In the genomic region with DNA sequence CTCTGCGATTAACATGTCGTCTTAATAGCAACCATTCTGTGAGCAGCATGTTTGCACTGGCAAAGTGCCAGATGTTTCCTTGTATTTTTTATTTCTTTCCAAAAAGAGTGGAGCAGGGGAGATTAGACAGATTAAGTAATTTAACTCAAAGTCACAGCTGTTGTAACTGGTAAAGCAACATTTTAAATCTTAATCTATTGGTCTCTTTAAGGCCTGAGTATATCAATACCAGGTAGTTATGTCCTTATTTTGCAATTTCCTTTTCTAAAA, we compare ENCODE assay signal across 1 cellular context.
TF ChIP-seq lines count a peak whose summit lies in the region.

No MANE protein-coding gene starts in this region.

TF ChIP-seq in HEK293, 187 proteins besides CTCF, POLR2A, EP300 and RAD21 (continued from another document):
- TF ChIP-seq ZBTB44 (tag by site-specific recombination; IDR thresholded peaks at IDR 0.05) = peak; percentile 60; the same call in 1 of the 2 replicates
